ENCODE assay signal across 20 cellular contexts in the genomic region with DNA sequence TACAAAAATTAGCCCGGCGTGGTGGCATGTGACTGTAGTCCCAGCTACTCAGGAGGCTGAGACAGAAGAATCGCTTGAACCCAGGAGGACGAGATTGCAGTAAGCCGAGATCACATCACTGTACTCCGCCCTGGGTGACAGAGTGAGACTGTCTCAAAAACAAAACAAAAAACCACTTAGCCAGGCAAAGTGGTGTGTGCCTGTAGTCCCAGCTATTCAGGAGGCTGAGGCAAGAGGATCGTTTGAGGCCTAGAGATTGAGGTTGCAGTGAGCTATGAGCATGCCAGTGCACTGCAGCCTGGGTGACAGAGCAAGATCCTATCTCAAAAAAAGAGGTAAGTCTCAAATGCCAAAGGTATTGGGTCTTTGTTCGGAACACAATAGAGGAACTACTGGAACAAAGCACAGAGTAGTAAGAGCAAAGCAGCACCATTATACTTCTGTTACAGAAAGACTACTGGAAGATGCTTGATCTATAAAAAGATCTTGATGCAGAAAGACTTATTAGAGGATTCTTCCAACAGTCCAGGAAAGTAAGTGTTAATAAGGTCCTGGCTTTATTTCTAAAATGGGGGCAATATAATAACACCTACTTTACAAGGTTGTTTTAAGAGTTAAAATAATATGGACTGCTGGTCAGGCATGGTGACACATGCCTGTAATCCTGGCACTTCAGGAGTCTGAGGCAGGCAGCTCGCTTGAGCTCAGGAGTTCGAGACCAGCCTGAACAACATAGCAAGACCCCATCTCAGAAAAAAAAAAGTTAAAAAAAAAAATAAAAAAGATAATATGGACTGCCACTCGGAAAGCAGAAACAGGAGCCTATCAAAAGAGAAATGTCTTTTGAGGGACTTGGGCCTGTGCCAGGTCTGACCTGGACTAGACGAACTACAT. TPM values are rescaled to one million over a fixed set of nuclear protein-coding genes. Genes with fewer than 3 reads are reported as not detected.
DNase-seq lines count a peak whose midpoint lies in the region; ATAC-seq, FAIRE-seq and TF ChIP-seq lines count a peak whose summit lies in the region.
"Had no signal": no experiment of that assay in that cellular context is flagged by ENCODE, and none has a peak within 500 bp of the region (broad histone marks: within the 10 kb centered on the region; RNA-seq: fewer than 3 reads in every experiment).

No MANE protein-coding gene starts in this region.

- no peak overlapping the region for H3K23ac ChIP-seq in H9 (ENCODE audit: insufficient read length, low read depth, low read length)
- no peak overlapping the region for H3K23ac ChIP-seq in mesenchymal stem cell (ENCODE audit: low read length in 2 of 2)

- H3K9me3 ChIP-seq in H9 (ENCODE audit: control insufficient read depth, low read depth, low read length), result no peaks in the 10 kb centered on the region
- H3K9me3 ChIP-seq in astrocyte (ENCODE audit: insufficient read depth, low read depth, low read length), result no peaks in the 10 kb centered on the region
- H3K9me3 ChIP-seq in mesenchymal stem cell (ENCODE audit: control insufficient read depth, low read length), result no peaks in the 10 kb centered on the region
- no peaks in the 10 kb centered on the region for H3K9me3 ChIP-seq in testis
- H3K9me3 ChIP-seq: BLaER1 treated with 17β-estradiol and CSF1 and Interleukin-3, amounts not matched to agents 10 nM and 100 nM; MG63 had no signal

- no peak for TF ChIP-seq POLR2A in testis (IDR thresholded peaks at IDR 0.05)

- no peak for DNase-seq in H9
- DNase-seq in astrocyte (ENCODE audit: low read depth), result no peak
- DNase-seq in mesenchymal stem cell, result no peak
- no peak for DNase-seq in progenitor cell of endocrine pancreas (ENCODE audit: low spot score, unreplicated experiment)
- no peak for DNase-seq in testis
- no peak for DNase-seq in NCI-H1930 (lab: John Stamatoyannopoulos, UW)
- DNase-seq: DMS79 treated with DMSO at 0.1 percent for 48 hours, HCEC 1CT, Karpas-422, MG63, NCI-H1092, NCI-H146, NCI-H2081 treated with DMSO at 0.1 percent for 48 hours, NCI-H510A, PC-3 had no signal

- no peaks in the 10 kb centered on the region; the same call in 1 of the 2 replicates for H3K79me2 ChIP-seq in H9 (ENCODE audit: insufficient read depth, low read length)
- peaks cover 93% of the 10 kb centered on the region for H3K79me2 ChIP-seq in astrocyte (ENCODE audit: insufficient read depth, low read length)

- no CpG with 5 or more reads among the region's 12 CpGs for WGBS in H9 (ENCODE audit: extremely low coverage, insufficient read length, low lambda C conversion rate)
- over 99% methylated on average over 7 of the region's 12 CpGs for WGBS in mesenchymal stem cell
- WGBS in testis, 2 donors, result 84 to 87% methylated on average over 12 of the region's 12 CpGs

- intact Hi-C loops in testis (cut with DNase I; ENCODE audit: low total_unique reads), result no loop called here

- no peak overlapping the region for H3K56ac ChIP-seq in H9 (ENCODE audit: insufficient read length, low read depth, low read length)

- H3K36me3 Mint-ChIP-seq in H9 (ENCODE audit: insufficient read depth in 1 of 3, low read depth in 3 of 3) (no peaks in the 10 kb centered on the region; a peak in 1 of 7 replicates), astrocyte (ENCODE audit: low read depth, unreplicated experiment) (peaks cover 3% of the 10 kb centered on the region), progenitor cell of endocrine pancreas (ENCODE audit: insufficient read depth) (peaks cover 1% of the 10 kb centered on the region)

- H4K91ac ChIP-seq in H9 (ENCODE audit: insufficient read length, low read depth, low read length) (no peak overlapping the region), mesenchymal stem cell (ENCODE audit: low read length) (no peak overlapping the region)

- H3K18ac ChIP-seq in H9 (ENCODE audit: insufficient read length, low read depth, low read length) (no peak overlapping the region), mesenchymal stem cell (ENCODE audit: low read depth in 1 of 2, low read length in 2 of 2) (no peak overlapping the region)

- H3K27me3 Mint-ChIP-seq in H9 (ENCODE audit: low read depth), result no peaks in the 10 kb centered on the region
- no peaks in the 10 kb centered on the region for H3K27me3 Mint-ChIP-seq in astrocyte (ENCODE audit: low read depth, unreplicated experiment)
- no peaks in the 10 kb centered on the region for H3K27me3 Mint-ChIP-seq in progenitor cell of endocrine pancreas

- H4K8ac ChIP-seq in H9 (replicated peaks; ENCODE audit: insufficient read length, low read depth, low read length) (no peak overlapping the region), mesenchymal stem cell (ENCODE audit: low read length) (no peak overlapping the region)

- H2BK12ac ChIP-seq in H9 (ENCODE audit: insufficient read length, low read depth, low read length) (no peak overlapping the region), mesenchymal stem cell (ENCODE audit: low read length in 2 of 2) (no peak overlapping the region)

- no peaks in the 10 kb centered on the region for H3K36me3 ChIP-seq in astrocyte (ENCODE audit: insufficient read depth, low read length)
- H3K36me3 ChIP-seq in mesenchymal stem cell (ENCODE audit: control insufficient read depth in 1 of 2, insufficient read depth in 2 of 2, low read depth in 1 of 2, low read length in 2 of 2), result no peaks in the 10 kb centered on the region
- H3K36me3 ChIP-seq in testis (ENCODE audit: low read depth, missing control alignments), result no peaks in the 10 kb centered on the region
- H3K36me3 ChIP-seq: MG63 had no signal

- no peak overlapping the region for H2BK15ac ChIP-seq in H9 (ENCODE audit: low read depth, low read length)
- H2BK15ac ChIP-seq in mesenchymal stem cell (ENCODE audit: low read depth, poor library complexity, severe bottlenecking), result no peak overlapping the region

- no peak for ATAC-seq in HG02870 (IDR thresholded peaks at IDR 0.05; ENCODE audit: unreplicated experiment)
- ATAC-seq: GM12878 had no signal

- no peak overlapping the region for H4K5ac ChIP-seq in H9 (ENCODE audit: insufficient read length, low read depth, low read length)

- FAIRE-seq in astrocyte (lab: Jason Lieb, UNC), result no peak
- FAIRE-seq: A204.1, GM12878, GM18507 had no signal

- no peak overlapping the region for H2BK20ac ChIP-seq in H9 (ENCODE audit: low read depth, low read length, poor library complexity, severe bottlenecking)

- peak overlapping the region in 2 of 3 experiments; percentile 44 to 77; a peak in 4 of 7 replicates for H3K27ac Mint-ChIP-seq in H9
- no peak overlapping the region for H3K27ac Mint-ChIP-seq in astrocyte (ENCODE audit: unreplicated experiment)
- peak overlapping the region; percentile 9 for H3K27ac Mint-ChIP-seq in progenitor cell of endocrine pancreas

- no peak overlapping the region for H3T11ph ChIP-seq in H9 (ENCODE audit: low read length)

- no peak overlapping the region for H2AK5ac ChIP-seq in H9 (ENCODE audit: insufficient read length, low read length)
- H2AK5ac ChIP-seq in mesenchymal stem cell (ENCODE audit: low read length, severe bottlenecking), result peak overlapping the region; percentile 81

- H3K4me1 ChIP-seq in H9 (ENCODE audit: insufficient read depth, low read length) (peaks cover 10% of the 10 kb centered on the region), astrocyte (ENCODE audit: insufficient read depth, low read length) (peaks cover 7% of the 10 kb centered on the region), mesenchymal stem cell (ENCODE audit: control insufficient read depth, insufficient read depth, low read depth, low read length) (peaks cover 16% of the 10 kb centered on the region), testis (peaks cover 6% of the 10 kb centered on the region)

- H3K27ac ChIP-seq in H9 (ENCODE audit: insufficient read length, low read depth, low read length) (no peak overlapping the region), astrocyte (ENCODE audit: low read depth, low read length) (peak overlapping the region; percentile 75), mesenchymal stem cell (ENCODE audit: low read length, poor library complexity, severe bottlenecking) (peak overlapping the region; percentile 99), testis (no peak overlapping the region)
- H3K27ac ChIP-seq: BLaER1 treated with 17β-estradiol and CSF1 and Interleukin-3, amounts not matched to agents 10 nM and 100 nM had no signal

- H3K23me2 ChIP-seq in H9 (ENCODE audit: insufficient read length, low read depth, low read length, poor library complexity, severe bottlenecking), result no peaks in the 10 kb centered on the region

- H3K9ac ChIP-seq in H9 (ENCODE audit: extremely low read depth, insufficient read length, low read length) (no peak overlapping the region), astrocyte (ENCODE audit: low read length) (peak overlapping the region; percentile 58), mesenchymal stem cell (ENCODE audit: low read length) (no peak overlapping the region)
- H3K9ac ChIP-seq: BLaER1 treated with 17β-estradiol and CSF1 and Interleukin-3, amounts not matched to agents 10 nM and 100 nM had no signal

- H3K4me3 Mint-ChIP-seq in H9 (no peak overlapping the region), astrocyte (ENCODE audit: unreplicated experiment) (no peak overlapping the region), progenitor cell of endocrine pancreas (ENCODE audit: low read depth) (no peak overlapping the region)

- H2BK120ac ChIP-seq in H9 (ENCODE audit: low read depth, low read length, poor library complexity, severe bottlenecking) (no peak overlapping the region), mesenchymal stem cell (ENCODE audit: low read depth, low read length) (no peak overlapping the region)

- peaks cover 2% of the 10 kb centered on the region for H3K79me1 ChIP-seq in H9 (ENCODE audit: insufficient read depth, low read depth, low read length, poor library complexity, severe bottlenecking)
- peaks cover 2% of the 10 kb centered on the region for H3K79me1 ChIP-seq in mesenchymal stem cell (replicated peaks; ENCODE audit: low read length, poor library complexity, severe bottlenecking)

- no peaks in the 10 kb centered on the region for H4K20me1 ChIP-seq in H9 (ENCODE audit: control insufficient read depth, insufficient read depth, insufficient read length)
- H4K20me1 ChIP-seq in astrocyte (ENCODE audit: insufficient read depth, low read length), result peaks cover 61% of the 10 kb centered on the region

- H3K9me3 Mint-ChIP-seq in H9 (no peaks in the 10 kb centered on the region), astrocyte (ENCODE audit: unreplicated experiment) (no peaks in the 10 kb centered on the region), progenitor cell of endocrine pancreas (ENCODE audit: low read depth) (no peaks in the 10 kb centered on the region)

- H3K4me3 ChIP-seq in astrocyte (ENCODE audit: insufficient read depth, low read depth, low read length) (no peak overlapping the region), mesenchymal stem cell (ENCODE audit: insufficient read depth in 1 of 2, low read depth in 1 of 2, low read length in 2 of 2) (no peak overlapping the region), testis (no peak overlapping the region)
- H3K4me3 ChIP-seq: BLaER1 treated with 17β-estradiol and CSF1 and Interleukin-3, amounts not matched to agents 10 nM and 100 nM; GM12878; MG63 had no signal

- no peak overlapping the region for H2BK5ac ChIP-seq in H9 (ENCODE audit: insufficient read length, low read length)
- no peak overlapping the region for H2BK5ac ChIP-seq in mesenchymal stem cell (ENCODE audit: low read depth, low read length, poor library complexity, severe bottlenecking)

- H2AFZ ChIP-seq in H9 (ENCODE audit: low read length) (no peak overlapping the region), astrocyte (ENCODE audit: low read depth, low read length) (no peak overlapping the region), mesenchymal stem cell (ENCODE audit: low read depth, low read length) (no peak overlapping the region)

- H3K4ac ChIP-seq in H9 (ENCODE audit: low read depth, low read length) (no peak overlapping the region), mesenchymal stem cell (ENCODE audit: low read depth in 1 of 2, low read length in 2 of 2) (no peak overlapping the region)

- H3K27me3 ChIP-seq in H9 (ENCODE audit: insufficient read depth, low read length) (no peaks in the 10 kb centered on the region), astrocyte (ENCODE audit: insufficient read depth, low read length) (no peaks in the 10 kb centered on the region), mesenchymal stem cell (ENCODE audit: control insufficient read depth in 1 of 2, insufficient read depth in 1 of 2, low read length in 2 of 2) (no peaks in the 10 kb centered on the region), testis (no peaks in the 10 kb centered on the region)
- H3K27me3 ChIP-seq: BLaER1 treated with 17β-estradiol and CSF1 and Interleukin-3, amounts not matched to agents 10 nM and 100 nM; MG63 had no signal

- H3K4me2 ChIP-seq in H9 (ENCODE audit: insufficient read depth, insufficient read length, low read length) (no peak overlapping the region), astrocyte (ENCODE audit: low read length) (no peak overlapping the region), mesenchymal stem cell (ENCODE audit: low read length, poor library complexity, severe bottlenecking) (no peak overlapping the region)
- H3K4me2 ChIP-seq: BLaER1 treated with 17β-estradiol and CSF1 and Interleukin-3, amounts not matched to agents 10 nM and 100 nM had no signal

- H3K4me1 Mint-ChIP-seq in H9, result peaks cover 52 to 54% of the 10 kb centered on the region in 2 experiments
- peaks cover 53% of the 10 kb centered on the region for H3K4me1 Mint-ChIP-seq in astrocyte (ENCODE audit: low read depth, unreplicated experiment)
- peaks cover 10% of the 10 kb centered on the region for H3K4me1 Mint-ChIP-seq in progenitor cell of endocrine pancreas (ENCODE audit: low read depth)

- no peak overlapping the region for H3K14ac ChIP-seq in H9 (ENCODE audit: insufficient read depth, low read length)
- no peak overlapping the region for H3K14ac ChIP-seq in mesenchymal stem cell (ENCODE audit: low read length in 2 of 2)

- TF ChIP-seq CTCF in H9 (conservative IDR thresholded peaks at IDR 0.05) (no peak), astrocyte (IDR thresholded peaks at IDR 0.05; ENCODE audit: insufficient read depth, low read depth, low read length) (no peak), progenitor cell of endocrine pancreas (IDR thresholded peaks at IDR 0.05; ENCODE audit: unreplicated experiment) (no peak), testis (IDR thresholded peaks at IDR 0.05) (no peak)

RNA-seq across cellular contexts. Expression of gene BTBD7, which starts 29.9 kb away (rescaled TPM):
- total RNA-seq in H9 (2021) (42.4 and 44.1 TPM in 2 replicates), astrocyte (48.1 and 53.2 TPM in 2 replicates), progenitor cell of endocrine pancreas (56.8 and 65.5 TPM in 2 replicates), testis (10 to 100 TPM; 26.1 to 27.8 TPM)
- polyA plus RNA-seq in mesenchymal stem cell (2013, experiment 1 of 2), result 26.1 TPM
- 22.8 TPM for polyA plus RNA-seq in mesenchymal stem cell (2013, experiment 2 of 2)
- 16.9 TPM for polyA plus RNA-seq in testis (ENCODE audit: insufficient read depth, low read depth, low replicate concordance)

RNA-seq across cellular contexts. Expression of gene COX8C, which starts 44.0 kb away (rescaled TPM):
- total RNA-seq in H9 (2021) (not detected in 2 replicates), astrocyte (not detected in 2 replicates), progenitor cell of endocrine pancreas (1.1 TPM in 1 of 2 replicates, not detected in the other), testis (10 to 100 TPM; 19.9 to 39.1 TPM)
- not detected for polyA plus RNA-seq in mesenchymal stem cell (2013, experiment 1 of 2)
- not detected for polyA plus RNA-seq in mesenchymal stem cell (2013, experiment 2 of 2)
- 65.3 TPM for polyA plus RNA-seq in testis (ENCODE audit: insufficient read depth, low read depth, low replicate concordance)
- total RNA-seq: GM12878, PC-3 had no signal

Comparison
In these comparisons a context has a peak if more than half of its experiments do, and no peak if none do; other contexts are left out.
1. H3K27ac ChIP-seq: peak in astrocyte (single experiment) and mesenchymal stem cell (single experiment); none in H9 (single experiment) and testis (0 of 2).
2. RNA of gene COX8C, which starts 44.0 kb away (total RNA-seq): 19.9 to 39.1 TPM in testis; not detected in astrocyte, not detected in H9 and 1.1 TPM in progenitor cell of endocrine pancreas; every median in the first group is over 10 times any median in the second.